ENCODE assay signal across 17 cellular contexts in genomic region chr5:148999741-149000140, GRCh38.
"Had no signal": no experiment of that assay in that cellular context is flagged by ENCODE, and none has a peak within 500 bp of the region (broad histone marks: within the 10 kb centered on the region; RNA-seq: fewer than 3 reads in every experiment).

No MANE protein-coding gene starts in this region.

- H3K4me3 ChIP-seq: colonic mucosa, heart left ventricle, lower lobe of right lung, testis, tibial nerve had no signal

- H3K9me3 ChIP-seq: colonic mucosa, heart left ventricle, lower lobe of right lung, neutrophil, testis, tibial nerve had no signal

- H3K36me3 ChIP-seq: colonic mucosa, lower lobe of right lung, neutrophil had no signal

- H3K4me1 ChIP-seq: colonic mucosa, testis had no signal

- H3K36me3 Mint-ChIP-seq: naive B cell; stimulated activated effector memory CD8-positive, alpha-beta T cell treated with anti-CD3 and anti-CD28 coated beads, Interleukin-12 subunit alpha, Interleukin-12 subunit beta, amount 100 ng/mL, for 72 hours had no signal

- H3K9me3 Mint-ChIP-seq: naive B cell; nephron; stimulated activated effector memory CD8-positive, alpha-beta T cell treated with anti-CD3 and anti-CD28 coated beads, Interleukin-12 subunit alpha, Interleukin-12 subunit beta, amount 100 ng/mL, for 72 hours; stimulated activated naive CD8-positive, alpha-beta T cell treated with anti-CD3 and anti-CD28 coated beads, Interleukin-15, amount 100 ng/mL, for 72 hours had no signal

- H3K27me3 ChIP-seq: colonic mucosa, heart left ventricle, testis, tibial nerve had no signal

- ATAC-seq: heart left ventricle; lower lobe of right lung; stimulated activated effector memory CD8-positive, alpha-beta T cell treated with anti-CD3 and anti-CD28 coated beads, Interleukin-12 subunit alpha, Interleukin-12 subunit beta, amount 100 ng/mL, for 72 hours; stimulated activated naive CD8-positive, alpha-beta T cell treated with anti-CD3 and anti-CD28 coated beads, Interleukin-15, amount 100 ng/mL, for 72 hours had no signal

- H3K27ac Mint-ChIP-seq: nephron; stimulated activated effector memory CD8-positive, alpha-beta T cell treated with anti-CD3 and anti-CD28 coated beads, Interleukin-12 subunit alpha, Interleukin-12 subunit beta, amount 100 ng/mL, for 72 hours; stimulated activated naive CD8-positive, alpha-beta T cell treated with anti-CD3 and anti-CD28 coated beads, Interleukin-15, amount 100 ng/mL, for 72 hours had no signal

- H3K4me1 Mint-ChIP-seq: naive B cell; stimulated activated effector memory CD8-positive, alpha-beta T cell treated with anti-CD3 and anti-CD28 coated beads, Interleukin-12 subunit alpha, Interleukin-12 subunit beta, amount 100 ng/mL, for 72 hours; stimulated activated naive CD8-positive, alpha-beta T cell treated with anti-CD3 and anti-CD28 coated beads, Interleukin-15, amount 100 ng/mL, for 72 hours had no signal

- H3K4me3 Mint-ChIP-seq: naive B cell; nephron; stimulated activated effector memory CD8-positive, alpha-beta T cell treated with anti-CD3 and anti-CD28 coated beads, Interleukin-12 subunit alpha, Interleukin-12 subunit beta, amount 100 ng/mL, for 72 hours; stimulated activated naive CD8-positive, alpha-beta T cell treated with anti-CD3 and anti-CD28 coated beads, Interleukin-15, amount 100 ng/mL, for 72 hours had no signal

- DNase-seq: caudate nucleus; colonic mucosa; effector CD4-positive, alpha-beta T cell; foreskin melanocyte; heart left ventricle; hippocampal formation; lower lobe of right lung; mesendoderm; naive B cell; stimulated activated CD4-positive, alpha-beta T cell treated with anti-CD3 and anti-CD28 coated beads, Interleukin-4, amount 100 ng/mL, for 1 hour; stimulated activated CD8-positive, alpha-beta memory T cell treated with anti-CD3 and anti-CD28 coated beads, Interleukin-4, amount 100 ng/mL, for 48 hours; stimulated activated naive CD8-positive, alpha-beta T cell treated with anti-CD3 and anti-CD28 coated beads, Interleukin-15, amount 100 ng/mL, for 72 hours; testis had no signal

- H3K27ac ChIP-seq: colonic mucosa, heart left ventricle, lower lobe of right lung, neutrophil, testis, tibial nerve had no signal
